Comparison of ENCODE assay signal across 35 cellular contexts in genomic region chr9:23752859-23753258, GRCh38.
"Had no signal": no experiment of that assay in that cellular context is flagged by ENCODE, and none has a peak within 500 bp of the region (broad histone marks: within the 10 kb centered on the region; RNA-seq: fewer than 3 reads in every experiment).

No MANE protein-coding gene starts in this region.

- H3K36me3 ChIP-seq: MG63 had no signal

- H3K4me3 ChIP-seq: MG63 had no signal

- H3K9me3 ChIP-seq: MG63 had no signal

- DNase-seq: Karpas-422, Kasumi-1, MG63, MM.1S, MV-4-11, NCI-H1048, NCI-H1092, NCI-H1092 treated with DMSO at 0.1 percent for 48 hours, NCI-H1105, NCI-H1105 treated with DMSO at 0.1 percent for 48 hours, NCI-H1417, NCI-H1417 treated with DMSO at 0.1 percent for 48 hours, NCI-H1436, NCI-H1436 treated with DMSO at 0.1 percent for 48 hours, NCI-H146, NCI-H1694, NCI-H1694 treated with DMSO at 0.1 percent for 48 hours, NCI-H187, NCI-H187 treated with DMSO at 0.1 percent for 48 hours, NCI-H1930, NCI-H2029, NCI-H2029 treated with DMSO at 0.1 percent for 48 hours, NCI-H2081, NCI-H2081 treated with DMSO at 0.1 percent for 48 hours, NCI-H2107, NCI-H2171, NCI-H2171 treated with DMSO at 0.1 percent for 48 hours, NCI-H2227 treated with DMSO at 0.1 percent for 48 hours, NCI-H226, NCI-H345, NCI-H446, NCI-H446 treated with DMSO at 0.1 percent for 48 hours, NCI-H510A, NCI-H510A treated with DMSO at 0.1 percent for 48 hours, NCI-H524 had no signal

- H3K27me3 ChIP-seq: MG63 had no signal
